Comparison of ENCODE assay signal across 15 cellular contexts in genomic region chrX:112852850-112853249, GRCh38.
"Had no signal": no experiment of that assay in that cellular context is flagged by ENCODE, and none has a peak within 500 bp of the region (broad histone marks: within the 10 kb centered on the region; RNA-seq: fewer than 3 reads in every experiment).

No MANE protein-coding gene starts in this region.

- ATAC-seq: activated T-helper 17 cell treated with anti-CD3 and anti-CD28 coated beads, Interleukin-2, amount 50 U/mL, for 72 hours; esophagus mucosa; natural killer cell treated with Interleukin-12 subunit alpha and Interleukin-12 subunit beta and Interleukin-15 and Interleukin-18, amount 100 ng/mL, for 72 hours; upper lobe of right lung had no signal

- DNase-seq: activated CD4-positive, alpha-beta T cell treated with anti-CD3 and anti-CD28 coated beads for 48 hours; brain microvascular endothelial cell; cerebellar nuclear complex; lower lobe of right lung; sigmoid colon; stimulated activated CD4-positive, alpha-beta T cell treated with anti-CD3 and anti-CD28 coated beads, Interleukin-2, amount 100 ng/mL, for 48 hours; stimulated activated naive CD4-positive, alpha-beta T cell treated with Interleukin-2 at 50 U/mL for 16 hours; T-helper 9 cell; upper lobe of right lung had no signal

- H3K4me3 Mint-ChIP-seq: activated naive CD4-positive, alpha-beta T cell treated with anti-CD3 and anti-CD28 coated beads, Interleukin-2, amount 50 U/mL, for 24 hours; activated T-helper 17 cell treated with anti-CD3 and anti-CD28 coated beads, Interleukin-2, amount 50 U/mL, for 72 hours had no signal

- H3K36me3 Mint-ChIP-seq: activated naive CD4-positive, alpha-beta T cell treated with anti-CD3 and anti-CD28 coated beads, Interleukin-2, amount 50 U/mL, for 24 hours; natural killer cell treated with Interleukin-12 subunit alpha and Interleukin-12 subunit beta and Interleukin-15 and Interleukin-18, amount 100 ng/mL, for 72 hours had no signal

- H3K9me3 ChIP-seq: lower lobe of right lung, sigmoid colon, suprapubic skin, upper lobe of right lung had no signal

- H3K36me3 ChIP-seq: brain microvascular endothelial cell, lower lobe of right lung, sigmoid colon, suprapubic skin, upper lobe of right lung had no signal

- H3K27me3 Mint-ChIP-seq: activated naive CD4-positive, alpha-beta T cell treated with anti-CD3 and anti-CD28 coated beads, Interleukin-2, amount 50 U/mL, for 24 hours had no signal

- H3K9me3 Mint-ChIP-seq: activated naive CD4-positive, alpha-beta T cell treated with anti-CD3 and anti-CD28 coated beads, Interleukin-2, amount 50 U/mL, for 24 hours; activated T-helper 17 cell treated with anti-CD3 and anti-CD28 coated beads, Interleukin-2, amount 50 U/mL, for 72 hours; natural killer cell treated with Interleukin-12 subunit alpha and Interleukin-12 subunit beta and Interleukin-15 and Interleukin-18, amount 100 ng/mL, for 72 hours had no signal

- H3K4me1 ChIP-seq: sigmoid colon had no signal

- H3K4me3 ChIP-seq: lower lobe of right lung, sigmoid colon, suprapubic skin, upper lobe of right lung had no signal

- H3K27ac ChIP-seq: brain microvascular endothelial cell, lower lobe of right lung, sigmoid colon, suprapubic skin, upper lobe of right lung, VCaP had no signal

- H3K27me3 ChIP-seq: brain microvascular endothelial cell, sigmoid colon, suprapubic skin, upper lobe of right lung had no signal

- H3K4me1 Mint-ChIP-seq: activated T-helper 17 cell treated with anti-CD3 and anti-CD28 coated beads, Interleukin-2, amount 50 U/mL, for 72 hours had no signal

- H3K27ac Mint-ChIP-seq: activated naive CD4-positive, alpha-beta T cell treated with anti-CD3 and anti-CD28 coated beads, Interleukin-2, amount 50 U/mL, for 24 hours; activated T-helper 17 cell treated with anti-CD3 and anti-CD28 coated beads, Interleukin-2, amount 50 U/mL, for 72 hours had no signal
